ENCODE assay signal across 8 cellular contexts in genomic region chr4:122151982-122152698, GRCh38. TPM values are rescaled to one million over a fixed set of nuclear protein-coding genes. Genes with fewer than 3 reads are reported as not detected.
DNase-seq lines count a peak whose midpoint lies in the region; ATAC-seq and TF ChIP-seq lines count a peak whose summit lies in the region.

Gene BLTP1 (plus strand): TSS chr4:122152331. CDS start chr4:122170648, 18,317 bp downstream.

- TF ChIP-seq POLR2A in esophagus muscularis mucosa (IDR thresholded peaks at IDR 0.05; ENCODE audit: low read depth): no peak

- DNase-seq in DMS114 treated with DMSO at 0.1 percent for 48 hours (lab: John Stamatoyannopoulos, UW; ENCODE audit: unreplicated experiment) (peak; percentile 43), HuH-7.5 (ENCODE audit: low spot score) (peak; percentile 61), PC-9 (peak; percentile 73 to 89), esophagus muscularis mucosa (ENCODE audit: extremely low spot score) (peak; percentile 95)
- peak; percentile 88 to 90 for DNase-seq in activated T-cell treated with anti-CD3 and anti-CD28 coated beads, Interleukin-2, amount 50 U/mL, for 48 hours
- peak; percentile 69 to 85 for DNase-seq in stimulated activated CD8-positive, alpha-beta memory T cell treated with anti-CD3 and anti-CD28 coated beads, Interleukin-7, amount 100 ng/mL, for 4 hours (ENCODE audit: low read depth in 2 of 2)

- no peak for TF ChIP-seq CTCF in PC-9 (conservative IDR thresholded peaks at IDR 0.05)
- no peak for TF ChIP-seq CTCF in esophagus muscularis mucosa (IDR thresholded peaks at IDR 0.05)

- H3K9me3 ChIP-seq in PC-9 (ENCODE audit: insufficient read depth, low read depth): no peaks in the 10 kb centered on the region
- no peaks in the 10 kb centered on the region for H3K9me3 ChIP-seq in esophagus muscularis mucosa
- no peaks in the 10 kb centered on the region for H3K9me3 ChIP-seq in muscle layer of duodenum (ENCODE audit: control insufficient read depth in 1 of 2, low read length in 2 of 2)

- no TSS peak for BruUV-seq in PC-9 (replicated peaks; lab: Mats Ljungman, UMichigan)

- no peak for TF ChIP-seq EP300 in esophagus muscularis mucosa (IDR thresholded peaks at IDR 0.05)

- WGBS in esophagus muscularis mucosa: 0% methylated on average over 33 of the region's 50 CpGs

- intact Hi-C loops in PC-9 (cut with micrococcal nuclease; ENCODE audit: unreplicated experiment): loop anchor here (2.0 kb wide), 1 partner anchor 201 kb away; no protein-coding TSS in a partner anchor
- intact Hi-C loops in esophagus muscularis mucosa (cut with DNase I): loop anchor here (10.0 kb wide), 2 partner anchors 277 to 357 kb away; partner anchors contain the start of gene BBS7

- CTCF ChIA-PET in PC-9 (lab: Charles Lee): no interaction called here

- peaks cover 17% of the 10 kb centered on the region for H3K4me1 ChIP-seq in PC-9 (replicated peaks; ENCODE audit: insufficient read depth)
- peaks cover 11 to 29% (median 23%) of the 10 kb centered on the region in 4 donors for H3K4me1 ChIP-seq in esophagus muscularis mucosa
- peaks cover 6 to 18% of the 10 kb centered on the region in 2 donors for H3K4me1 ChIP-seq in muscle layer of duodenum (ENCODE audit: control insufficient read depth in 1 of 2, insufficient read depth in 2 of 2, low read length in 2 of 2)

- H2AFZ ChIP-seq in PC-9: peak within 1 kb of the TSS; percentile 99

- no peaks in the 10 kb centered on the region; the same call in 1 of the 2 replicates for H4K20me1 ChIP-seq in PC-9 (ENCODE audit: insufficient read depth)

- peak within 1 kb of the TSS; percentile 84 for H3K4me2 ChIP-seq in PC-9

- H3K9me2 ChIP-seq in PC-9 (ENCODE audit: insufficient read depth): no peaks in the 10 kb centered on the region

- H3K27ac ChIP-seq in PC-9: peak within 1 kb of the TSS; percentile 57
- H3K27ac ChIP-seq in esophagus muscularis mucosa (replicated peaks in 1 of 4): peak within 1 kb of the TSS; percentile 94 to 96 (median 96)
- peak within 1 kb of the TSS; percentile 97 for H3K27ac ChIP-seq in muscle layer of duodenum (ENCODE audit: low read length)

- H3K36me3 ChIP-seq in PC-9 (ENCODE audit: low read depth) (no peaks in the 10 kb centered on the region), esophagus muscularis mucosa (peaks cover 0 to 12% (median 4%) of the 10 kb centered on the region in 4 donors), muscle layer of duodenum (ENCODE audit: control insufficient read depth in 1 of 2, insufficient read depth in 2 of 2, low read length in 2 of 2) (no peaks in the 10 kb centered on the region)

- H3K79me2 ChIP-seq in PC-9 (ENCODE audit: low read depth): peaks cover 19% of the 10 kb centered on the region

- peak; percentile 98 for ATAC-seq in GM21526 (IDR thresholded peaks at IDR 0.05; ENCODE audit: low FRiP score, unreplicated experiment)

- H3K4me3 ChIP-seq in PC-9 (peak within 1 kb of the TSS; percentile 81), esophagus muscularis mucosa (peak within 1 kb of the TSS; percentile 88 to 97 (median 96)), muscle layer of duodenum (ENCODE audit: low read depth in 1 of 2, low read length in 2 of 2) (peak within 1 kb of the TSS; percentile 83 to 95)

- POLR2A ChIA-PET in PC-9 (lab: Charles Lee; ENCODE audit: unreplicated experiment): no interaction called here

- 0 out of 2 replicates have a peak, but pooled peaks cover 5% of the 10 kb centered on the region for H3F3A ChIP-seq in PC-9 (ENCODE audit: insufficient read depth, low read depth)

- H3K27me3 ChIP-seq in PC-9 (ENCODE audit: insufficient read depth, low read depth) (no peaks in the 10 kb centered on the region), esophagus muscularis mucosa (no peaks in the 10 kb centered on the region), muscle layer of duodenum (ENCODE audit: low read depth, low read length) (no peaks in the 10 kb centered on the region)

RNA-seq across cellular contexts. Expression of gene BLTP1, which starts in this region (rescaled TPM):
- total RNA-seq in PC-9 (2021) (44.0 and 48.4 TPM in 2 replicates), esophagus muscularis mucosa (100 to 1,000 TPM in 1 of 4 donors, 10 to 100 TPM in 3; 79.6 to 103 (median 82.4) TPM)

Comparison
In these comparisons a context has a peak if more than half of its experiments do, and no peak if none do; other contexts are left out.
1. Peak in every context shown above with its lines: DNase-seq, ATAC-seq, H3K4me3 ChIP-seq and H3K27ac ChIP-seq.
2. DNase-seq: peak in every context shown above with its lines; median percentile 95 in esophagus muscularis mucosa; 89 in activated T-cell treated with anti-CD3 and anti-CD28 coated beads, Interleukin-2, amount 50 U/mL, for 48 hours; 81 in PC-9; 77 in stimulated activated CD8-positive, alpha-beta memory T cell treated with anti-CD3 and anti-CD28 coated beads, Interleukin-7, amount 100 ng/mL, for 4 hours; 61 in HuH-7.5; 43 in DMS114 treated with DMSO at 0.1 percent for 48 hours.